Comparison of ENCODE assay signal across 1 cellular context in genomic region chr4:174423257-174423944, GRCh38.
TF ChIP-seq lines count a peak whose summit lies in the region.

No MANE protein-coding gene starts in this region.

TF ChIP-seq in GM23338, 12 proteins besides CTCF, POLR2A, EP300 and RAD21 (continued from another document):
- no peak for TF ChIP-seq REST (IDR thresholded peaks at IDR 0.05; ENCODE audit: unreplicated experiment)
